In genomic region chr4:59818656-59819055, GRCh38 we compare ENCODE assay signal across 9 cellular contexts.
DNase-seq lines count a peak whose midpoint lies in the region; ATAC-seq and TF ChIP-seq lines count a peak whose summit lies in the region.
"Had no signal": no experiment of that assay in that cellular context is flagged by ENCODE, and none has a peak within 500 bp of the region (broad histone marks: within the 10 kb centered on the region; RNA-seq: fewer than 3 reads in every experiment).

No MANE protein-coding gene starts in this region.

- no peak for TF ChIP-seq POLR2A in NB4 (IDR thresholded peaks at IDR 0.05; ENCODE audit: extremely low read depth, insufficient read length)

- H3K4me3 ChIP-seq in GM12865 (ENCODE audit: low read depth, low read length) (no peak overlapping the region), NB4 (ENCODE audit: low read depth, low read length) (peak overlapping the region; percentile 39)

- H3K36me3 Mint-ChIP-seq in immature natural killer cell (no peaks in the 10 kb centered on the region), WTC11 (no peaks in the 10 kb centered on the region)

- H3K27me3 Mint-ChIP-seq in immature natural killer cell (ENCODE audit: low read depth in 3 of 3) (no peaks in the 10 kb centered on the region), WTC11 (ENCODE audit: low read depth) (no peaks in the 10 kb centered on the region; the same call in 1 of the 2 replicates)
- H3K27me3 Mint-ChIP-seq: central memory CD8-positive, alpha-beta T cell had no signal

- H3K9me3 Mint-ChIP-seq in immature natural killer cell (peaks cover 0 to 26% (median 19%) of the 10 kb centered on the region in 6 donors), WTC11 (no peaks in the 10 kb centered on the region)

- H3K4me1 Mint-ChIP-seq in immature natural killer cell, result peaks cover 0 to 8% of the 10 kb centered on the region in 2 donors
- no peaks in the 10 kb centered on the region for H3K4me1 Mint-ChIP-seq in WTC11
- H3K4me1 Mint-ChIP-seq: central memory CD8-positive, alpha-beta T cell had no signal

- peak; percentile 17 for DNase-seq in GM12865 (ENCODE audit: low read depth)
- peak; percentile 16 for DNase-seq in NB4 (ENCODE audit: low read depth)
- DNase-seq in immature natural killer cell, result peak in 1 of 3 donors; percentile 9
- no peak for DNase-seq in WTC11 (ENCODE audit: low spot score)
- DNase-seq in activated CD8-positive, alpha-beta memory T cell treated with anti-CD3 and anti-CD28 coated beads, Interleukin-2, amount 50 U/mL, for 48 hours, result no peak
- DNase-seq in HT-29 (ENCODE audit: low spot score), result no peak

- H3K4me3 Mint-ChIP-seq in immature natural killer cell (peak overlapping the region; percentile 69 to 81 (median 74)), WTC11 (no peak overlapping the region)
- H3K4me3 Mint-ChIP-seq: central memory CD8-positive, alpha-beta T cell had no signal

- CTCF ChIA-PET in WTC11 (lab: Charles Lee), result no interaction called here

- peak overlapping the region in 1 of 6 donors; percentile 66 for H3K27ac Mint-ChIP-seq in immature natural killer cell
- H3K27ac Mint-ChIP-seq in WTC11, result no peak overlapping the region

- ATAC-seq in GM21723 (IDR thresholded peaks at IDR 0.05; ENCODE audit: unreplicated experiment), result peak; percentile 93
- no peak for ATAC-seq in GM21515 (IDR thresholded peaks at IDR 0.05; ENCODE audit: unreplicated experiment)
- no peak for ATAC-seq in WTC11

- POLR2A ChIA-PET in WTC11 (lab: Charles Lee), result no interaction called here

- TF ChIP-seq CTCF in GM12865 (IDR thresholded peaks at IDR 0.05; ENCODE audit: insufficient read depth, low read depth, low read length, missing control alignments) (no peak), NB4 (IDR thresholded peaks at IDR 0.05; ENCODE audit: low read depth, low read length) (no peak), WTC11 (IDR thresholded peaks at IDR 0.05) (no peak)

TF ChIP-seq in WTC11, 78 proteins besides CTCF, POLR2A, EP300 and RAD21:
- TF ChIP-seq JAZF1 (CRISPR knock-in tag; IDR thresholded peaks at IDR 0.05), result no peak
- no peak for TF ChIP-seq ZNF671 (CRISPR knock-in tag; IDR thresholded peaks at IDR 0.05)
- TF ChIP-seq CREB1 (CRISPR knock-in tag; IDR thresholded peaks at IDR 0.05), result no peak
- no peak for TF ChIP-seq ELF4 (CRISPR knock-in tag; IDR thresholded peaks at IDR 0.05; ENCODE audit: low read depth)
TF ChIP-seq in WTC11: peak in this region for 0.

Comparison
In these comparisons a context has a peak if more than half of its experiments do, and no peak if none do; other contexts are left out.
1. DNase-seq: peak in GM12865 (single experiment) and NB4 (single experiment); none in WTC11 (single experiment), activated CD8-positive, alpha-beta memory T cell treated with anti-CD3 and anti-CD28 coated beads, Interleukin-2, amount 50 U/mL, for 48 hours (single experiment) and HT-29 (single experiment).